In genomic region chr2:61065706-61066688, GRCh38 we compare ENCODE assay signal across 8 cellular contexts. TPM values are rescaled to one million over a fixed set of nuclear protein-coding genes. Genes with fewer than 3 reads are reported as not detected.
A peak's percentile ranks its signal among the peaks of the same experiment; 100 is the strongest.
DNase-seq lines count a peak whose midpoint lies in the region; ATAC-seq, FAIRE-seq and TF ChIP-seq lines count a peak whose summit lies in the region.

TSS of gene SANBR (plus strand) at chr2:61065871. CDS start at chr2:61070351, 4,480 bp downstream.

- TF ChIP-seq CTCF in GM10266 (IDR thresholded peaks at IDR 0.05; ENCODE audit: control insufficient read depth, insufficient read depth, low read depth, missing control alignments), result peak; percentile 6
- no peak for TF ChIP-seq CTCF in HFFc6 (IDR thresholded peaks at IDR 0.05)
- no peak for TF ChIP-seq CTCF in NB4 (IDR thresholded peaks at IDR 0.05; ENCODE audit: low read depth, low read length)
- no peak for TF ChIP-seq CTCF in cardiac muscle cell (IDR thresholded peaks at IDR 0.05; ENCODE audit: low read depth, low read length)
- no peak for TF ChIP-seq CTCF in pancreas (IDR thresholded peaks at IDR 0.05)

- H3K27ac Mint-ChIP-seq in HFFc6, result peak within 1 kb of the TSS; percentile 85
- no peak within 1 kb of the TSS for H3K27ac Mint-ChIP-seq in activated naive CD8-positive, alpha-beta T cell treated with anti-CD3 and anti-CD28 coated beads for 36 hours

- H3K4me3 Mint-ChIP-seq in HFFc6, result peak within 1 kb of the TSS; percentile 96
- H3K4me3 Mint-ChIP-seq in activated naive CD8-positive, alpha-beta T cell treated with anti-CD3 and anti-CD28 coated beads for 36 hours, result peak within 1 kb of the TSS; percentile 84

- H3K4me3 ChIP-seq in NB4 (ENCODE audit: low read depth, low read length) (peak within 1 kb of the TSS; percentile 74), cardiac muscle cell (peak within 1 kb of the TSS; percentile 89), pancreas (peak within 1 kb of the TSS; percentile 77 to 94 (median 89)), thymus (ENCODE audit: low read length) (peak within 1 kb of the TSS; percentile 58)

- no peaks in the 10 kb centered on the region for H3K36me3 Mint-ChIP-seq in HFFc6 (ENCODE audit: low read depth)
- H3K36me3 Mint-ChIP-seq in activated naive CD8-positive, alpha-beta T cell treated with anti-CD3 and anti-CD28 coated beads for 36 hours, result no peaks in the 10 kb centered on the region

- no peaks in the 10 kb centered on the region for H3K27me3 ChIP-seq in cardiac muscle cell
- H3K27me3 ChIP-seq in pancreas, result no peaks in the 10 kb centered on the region
- H3K27me3 ChIP-seq in thymus (ENCODE audit: control insufficient read depth, insufficient read depth), result no peaks in the 10 kb centered on the region

- H3K9me3 ChIP-seq in cardiac muscle cell (ENCODE audit: low read depth) (no peaks in the 10 kb centered on the region), pancreas (no peaks in the 10 kb centered on the region), thymus (ENCODE audit: control insufficient read depth) (no peaks in the 10 kb centered on the region)

- 1% methylated on average over 65 to 111 of the region's 111 CpGs for WGBS in pancreas, 2 donors
- under 1% methylated on average over 111 of the region's 111 CpGs for WGBS in thymus

- no peaks in the 10 kb centered on the region; the same call in none of the 2 replicates for H3K27me3 Mint-ChIP-seq in HFFc6 (ENCODE audit: insufficient read depth)
- H3K27me3 Mint-ChIP-seq in activated naive CD8-positive, alpha-beta T cell treated with anti-CD3 and anti-CD28 coated beads for 36 hours, result no peaks in the 10 kb centered on the region

- ATAC-seq in pancreas, result peak; percentile 98 to 100 (median 99)

- DNase-seq in GM10266 (ENCODE audit: extremely low spot score) (peak; percentile 95), HFFc6 (peak; percentile 70), NB4 (ENCODE audit: low read depth) (peak; percentile 95), SKM-1 treated with dmso at 0.1 percent for 144 hours (lab: John Stamatoyannopoulos, UW; ENCODE audit: unreplicated experiment) (peak; percentile 90), cardiac muscle cell (ENCODE audit: low read depth in 1 of 2, low spot score in 1 of 2) (peak; percentile 86 to 95), pancreas (peak; percentile 84 to 94 (median 88))
- DNase-seq in activated naive CD8-positive, alpha-beta T cell treated with anti-CD3 and anti-CD28 coated beads for 36 hours, result peak; percentile 91

- no peaks in the 10 kb centered on the region for H3K9me3 Mint-ChIP-seq in HFFc6
- no peaks in the 10 kb centered on the region for H3K9me3 Mint-ChIP-seq in activated naive CD8-positive, alpha-beta T cell treated with anti-CD3 and anti-CD28 coated beads for 36 hours

- peak within 1 kb of the TSS; percentile 69 for H3K27ac ChIP-seq in cardiac muscle cell
- peak within 1 kb of the TSS; percentile 35 to 77 (median 66) for H3K27ac ChIP-seq in pancreas
- H3K27ac ChIP-seq in thymus (ENCODE audit: low read depth), result peak within 1 kb of the TSS; percentile 46

- peak; percentile 41 for TF ChIP-seq POLR2A in NB4 (IDR thresholded peaks at IDR 0.05; ENCODE audit: extremely low read depth, insufficient read length)

- intact Hi-C loops in pancreas (cut with DNase I), result no loop called here

- H3K4me1 ChIP-seq in cardiac muscle cell (ENCODE audit: low read depth) (peaks cover 5% of the 10 kb centered on the region), pancreas (peaks cover 0 to 6% (median 0%) of the 10 kb centered on the region in 3 donors), thymus (ENCODE audit: control insufficient read depth, insufficient read depth, low read length) (no peaks in the 10 kb centered on the region)

- H3K36me3 ChIP-seq in cardiac muscle cell (peaks cover 3% of the 10 kb centered on the region), pancreas (no peaks in the 10 kb centered on the region), thymus (ENCODE audit: control insufficient read depth, insufficient read depth) (no peaks in the 10 kb centered on the region)

- no peak for FAIRE-seq in pancreas (lab: Jason Lieb, UNC)

- peaks cover 32% of the 10 kb centered on the region for H3K4me1 Mint-ChIP-seq in HFFc6 (ENCODE audit: low read depth)
- peaks cover 10% of the 10 kb centered on the region for H3K4me1 Mint-ChIP-seq in activated naive CD8-positive, alpha-beta T cell treated with anti-CD3 and anti-CD28 coated beads for 36 hours

RNA-seq across cellular contexts. Expression of gene SANBR, which starts in this region (rescaled TPM):
- total RNA-seq in HFFc6 (2021; fragmentation: NEBNext Ultra II Directional; extraction: Animal tissue kit (Norgen Biotek cat#: 25700)), result 1 to 10 TPM; 5.1 to 9.8 (median 8.4) TPM
- total RNA-seq in activated naive CD8-positive, alpha-beta T cell treated with anti-CD3 and anti-CD28 coated beads for 36 hours, result 1 to 10 TPM; 1.7 TPM
- total RNA-seq in cardiac muscle cell (3.5 and 6.1 TPM in 2 replicates), pancreas (1 to 10 TPM; 1.7 to 5.1 (median 3.4) TPM)
- polyA plus RNA-seq in cardiac muscle cell (8.7 and 15.4 TPM in 2 replicates), pancreas (1 to 10 TPM; 2.6 to 2.7 TPM), thymus (6.0 TPM)

Comparison
In these comparisons a context has a peak if more than half of its experiments do, and no peak if none do; other contexts are left out.
1. Peak in every context shown above with its lines: DNase-seq, ATAC-seq, H3K4me3 ChIP-seq and H3K27ac ChIP-seq.